Comparison of ENCODE assay signal across 1 cellular context in genomic region chr2:174554514-174555119, GRCh38.
TF ChIP-seq lines count a peak whose summit lies in the region.

No MANE protein-coding gene starts in this region.

TF ChIP-seq in GM12878, 131 proteins besides CTCF, POLR2A, EP300 and RAD21 (continued from another document):
- TF ChIP-seq, protein P1, sequence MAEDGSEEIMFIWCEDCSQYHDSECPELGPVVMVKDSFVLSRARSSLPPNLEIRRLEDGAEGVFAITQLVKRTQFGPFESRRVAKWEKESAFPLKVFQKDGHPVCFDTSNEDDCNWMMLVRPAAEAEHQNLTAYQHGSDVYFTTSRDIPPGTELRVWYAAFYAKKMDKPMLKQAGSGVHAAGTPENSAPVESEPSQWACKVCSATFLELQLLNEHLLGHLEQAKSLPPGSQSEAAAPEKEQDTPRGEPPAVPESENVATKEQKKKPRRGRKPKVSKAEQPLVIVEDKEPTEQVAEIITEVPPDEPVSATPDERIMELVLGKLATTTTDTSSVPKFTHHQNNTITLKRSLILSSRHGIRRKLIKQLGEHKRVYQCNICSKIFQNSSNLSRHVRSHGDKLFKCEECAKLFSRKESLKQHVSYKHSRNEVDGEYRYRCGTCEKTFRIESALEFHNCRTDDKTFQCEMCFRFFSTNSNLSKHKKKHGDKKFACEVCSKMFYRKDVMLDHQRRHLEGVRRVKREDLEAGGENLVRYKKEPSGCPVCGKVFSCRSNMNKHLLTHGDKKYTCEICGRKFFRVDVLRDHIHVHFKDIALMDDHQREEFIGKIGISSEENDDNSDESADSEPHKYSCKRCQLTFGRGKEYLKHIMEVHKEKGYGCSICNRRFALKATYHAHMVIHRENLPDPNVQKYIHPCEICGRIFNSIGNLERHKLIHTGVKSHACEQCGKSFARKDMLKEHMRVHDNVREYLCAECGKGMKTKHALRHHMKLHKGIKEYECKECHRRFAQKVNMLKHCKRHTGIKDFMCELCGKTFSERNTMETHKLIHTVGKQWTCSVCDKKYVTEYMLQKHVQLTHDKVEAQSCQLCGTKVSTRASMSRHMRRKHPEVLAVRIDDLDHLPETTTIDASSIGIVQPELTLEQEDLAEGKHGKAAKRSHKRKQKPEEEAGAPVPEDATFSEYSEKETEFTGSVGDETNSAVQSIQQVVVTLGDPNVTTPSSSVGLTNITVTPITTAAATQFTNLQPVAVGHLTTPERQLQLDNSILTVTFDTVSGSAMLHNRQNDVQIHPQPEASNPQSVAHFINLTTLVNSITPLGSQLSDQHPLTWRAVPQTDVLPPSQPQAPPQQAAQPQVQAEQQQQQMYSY (CRISPR knock-in tag; IDR thresholded peaks at IDR 0.05), result no peak
- TF ChIP-seq GATAD2B (conservative IDR thresholded peaks at IDR 0.05; ENCODE audit: low read depth) (no peak), ZSCAN29 (IDR thresholded peaks at IDR 0.05) (no peak), HCFC1 (IDR thresholded peaks at IDR 0.05; ENCODE audit: low read length) (no peak), DPF2 (IDR thresholded peaks at IDR 0.05) (no peak)
